ENCODE assay signal across 10 cellular contexts in genomic region chr1:1205769-1206375, GRCh38. TPM values are rescaled to one million over a fixed set of nuclear protein-coding genes. Genes with fewer than 3 reads are reported as not detected.
DNase-seq lines count a peak whose midpoint lies in the region; ATAC-seq, FAIRE-seq and TF ChIP-seq lines count a peak whose summit lies in the region.
"Had no signal": no experiment of that assay in that cellular context is flagged by ENCODE, and none has a peak within 500 bp of the region (broad histone marks: within the 10 kb centered on the region; RNA-seq: fewer than 3 reads in every experiment).

No MANE protein-coding gene starts in this region.

- intact Hi-C loops in heart right ventricle (cut with DNase I) = no loop called here

- FAIRE-seq in frontal cortex (lab: Jason Lieb, UNC) = no peak

- H3K9me3 ChIP-seq in heart right ventricle = no peaks in the 10 kb centered on the region
- H3K9me3 ChIP-seq: thyroid gland had no signal

- ATAC-seq in heart right ventricle = no peak
- no peak for ATAC-seq in stimulated activated naive CD8-positive, alpha-beta T cell treated with anti-CD3 and anti-CD28 coated beads, Interleukin-15, Interleukin-2, amounts not matched to agents 100 U/mL and 50 U/mL, for 24 hours

- peak overlapping the region in 8 of 10 donors; percentile 10 to 41 (median 36) for H3K4me3 ChIP-seq in heart right ventricle

- H3K27ac ChIP-seq in VCaP (peak overlapping the region; percentile 65; the same call in 1 of the 2 replicates), heart right ventricle (peak overlapping the region in 1 of 10 donors; percentile 31)
- H3K27ac ChIP-seq: thyroid gland had no signal

- peak; percentile 62 for DNase-seq in NCI-H510A treated with DMSO at 0.1 percent for 48 hours (lab: John Stamatoyannopoulos, UW)
- no peak for DNase-seq in NCI-H510A (lab: John Stamatoyannopoulos, UW)
- peak in 1 of 2 donors; percentile 11 for DNase-seq in heart right ventricle
- peak; percentile 32 for DNase-seq in stimulated activated naive CD8-positive, alpha-beta T cell treated with anti-CD3 and anti-CD28 coated beads, Interleukin-15, Interleukin-2, amounts not matched to agents 100 U/mL and 50 U/mL, for 24 hours
- no peak for DNase-seq in NCI-H187 (lab: John Stamatoyannopoulos, UW)
- no peak for DNase-seq in HUDEP-2 (lab: John Stamatoyannopoulos, UW; ENCODE audit: unreplicated experiment in 76 of 76)
- DNase-seq in frontal cortex (ENCODE audit: low spot score in 2 of 2) = no peak

- TF ChIP-seq CTCF in VCaP (conservative IDR thresholded peaks at IDR 0.05) (no peak), heart right ventricle (IDR thresholded peaks at IDR 0.05) (no peak)

- peaks cover 2 to 40% (median 26%) of the 10 kb centered on the region in 9 donors for H3K4me1 ChIP-seq in heart right ventricle

- peaks cover 13 to 66% (median 40%) of the 10 kb centered on the region in 7 donors for H3K27me3 ChIP-seq in heart right ventricle
- H3K27me3 ChIP-seq: thyroid gland had no signal

- WGBS in heart right ventricle, 2 donors = 26 to 30% methylated on average over 30 to 31 of the region's 31 CpGs

- peaks cover 0 to 3% (median 0%) of the 10 kb centered on the region in 9 donors for H3K36me3 ChIP-seq in heart right ventricle
- H3K36me3 ChIP-seq: thyroid gland had no signal

RNA-seq across cellular contexts. Expression of gene TNFRSF18, which starts 0.5 kb away (rescaled TPM):
- total RNA-seq in heart right ventricle = 1 to 10 TPM in 1 of 10 donors, under 1 TPM in 2, not detected in 7; 0.28 to 1.7 (median 0.49) TPM
- polyA plus RNA-seq in heart right ventricle = under 1 TPM in 1 of 2 donors, not detected in 1; 0.26 TPM
- not detected for total RNA-seq in frontal cortex
- total RNA-seq: pulmonary artery endothelial cell had no signal

RNA-seq across cellular contexts. Expression of gene TNFRSF4, which starts 8.1 kb away (rescaled TPM):
- total RNA-seq in heart right ventricle = 10 to 100 TPM in 1 of 10 donors, 1 to 10 TPM in 7, under 1 TPM in 2; 0.52 to 24.8 (median 5.0) TPM
- 1 to 10 TPM; 3.8 to 9.8 TPM for polyA plus RNA-seq in heart right ventricle
- total RNA-seq in frontal cortex = not detected

RNA-seq across cellular contexts. Expression of gene SDF4, which starts 25.9 kb away (rescaled TPM):
- total RNA-seq in heart right ventricle (100 to 1,000 TPM in 9 of 10 donors, 10 to 100 TPM in 1; 95.6 to 174 (median 123) TPM), frontal cortex (22.8 TPM)
- polyA plus RNA-seq in heart right ventricle = 100 to 1,000 TPM; 107 to 184 TPM

RNA-seq across cellular contexts. Expression of gene B3GALT6, which starts 26.2 kb away (rescaled TPM):
- total RNA-seq in heart right ventricle (10 to 100 TPM in 4 of 10 donors, 1 to 10 TPM in 6; 7.3 to 13.5 (median 9.1) TPM), frontal cortex (24.1 TPM)
- polyA plus RNA-seq in heart right ventricle = 10 to 100 TPM in 1 of 2 donors, 1 to 10 TPM in 1; 7.7 to 16.2 TPM

RNA-seq across cellular contexts. Expression of gene TTLL10, which starts 32.2 kb away (rescaled TPM):
- total RNA-seq in heart right ventricle = under 1 TPM in 7 of 10 donors, not detected in 3; 0.11 to 0.53 (median 0.26) TPM
- polyA plus RNA-seq in heart right ventricle = under 1 TPM; 0.09 to 0.29 TPM
- not detected for total RNA-seq in frontal cortex
- total RNA-seq: pulmonary artery endothelial cell had no signal

Comparison
In these comparisons a context has a peak if more than half of its experiments do, and no peak if none do; other contexts are left out.
1. DNase-seq: peak in NCI-H510A treated with DMSO at 0.1 percent for 48 hours (single experiment) and stimulated activated naive CD8-positive, alpha-beta T cell treated with anti-CD3 and anti-CD28 coated beads, Interleukin-15, Interleukin-2, amounts not matched to agents 100 U/mL and 50 U/mL, for 24 hours (single experiment); none in NCI-H510A (single experiment), NCI-H187 (0 of 2), HUDEP-2 (0 of 76) and frontal cortex (0 of 2).